In the genomic region with DNA sequence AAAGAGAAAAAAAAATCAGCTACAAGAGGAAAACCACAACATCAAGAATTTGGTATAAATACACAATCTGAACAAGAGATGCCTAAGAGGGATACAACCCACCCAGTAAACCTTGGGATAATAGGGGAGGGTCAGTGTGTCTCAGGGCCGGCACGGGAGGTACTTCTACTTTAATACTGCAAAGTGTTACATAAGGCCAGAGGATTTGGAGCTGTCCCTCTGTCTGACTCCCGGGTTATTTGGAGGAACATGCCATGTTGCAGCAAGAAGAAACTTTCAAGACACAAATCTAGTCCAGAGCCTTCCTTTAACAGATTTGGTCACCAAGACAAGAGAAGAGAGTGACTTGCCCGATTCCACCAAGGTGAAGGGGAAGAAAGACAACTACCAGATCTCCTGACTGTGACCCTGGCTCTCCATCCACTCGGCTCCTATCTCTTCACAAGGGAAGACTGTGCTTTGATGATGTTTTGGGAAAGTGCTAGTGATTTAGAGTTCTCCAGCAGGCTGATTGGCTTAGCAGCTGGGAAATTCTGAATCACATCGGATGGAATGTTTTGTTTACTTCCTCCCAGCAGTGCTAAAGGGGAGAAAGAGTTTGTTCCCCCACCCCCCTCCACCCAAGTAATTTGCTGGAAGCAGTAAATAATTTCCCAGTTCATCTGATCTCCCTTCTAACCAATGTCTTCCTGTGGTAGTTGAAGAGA, we compare ENCODE assay signal across 10 cellular contexts. TPM values are rescaled to one million over a fixed set of nuclear protein-coding genes. Genes with fewer than 3 reads are reported as not detected.
DNase-seq lines count a peak whose midpoint lies in the region; FAIRE-seq and TF ChIP-seq lines count a peak whose summit lies in the region.
"Had no signal": no experiment of that assay in that cellular context is flagged by ENCODE, and none has a peak within 500 bp of the region (broad histone marks: within the 10 kb centered on the region; RNA-seq: fewer than 3 reads in every experiment).

No MANE protein-coding gene starts in this region.

- H3K36me3 Mint-ChIP-seq in HFFc6 (ENCODE audit: low read depth) (peaks cover 45% of the 10 kb centered on the region), type B pancreatic cell (no peaks in the 10 kb centered on the region)

- H3K9me3 ChIP-seq in stomach smooth muscle (ENCODE audit: control insufficient read depth in 2 of 2, low read length in 2 of 2), result no peaks in the 10 kb centered on the region

- H3K4me3 ChIP-seq in cardiac fibroblast (replicated peaks in 1 of 2; ENCODE audit: low read depth in 2 of 2, low read length in 2 of 2) (peak overlapping the region in 1 of 2 donors; percentile 37), stomach smooth muscle (ENCODE audit: low read length in 2 of 2) (peak overlapping the region; percentile 10)

- peak overlapping the region; percentile 42 for H3K27ac ChIP-seq in stomach smooth muscle (ENCODE audit: low read length)
- H3K27ac ChIP-seq: HL-60 had no signal

- no peaks in the 10 kb centered on the region for H3K27me3 ChIP-seq in stomach smooth muscle (ENCODE audit: control insufficient read depth in 1 of 2, insufficient read depth in 2 of 2, low read length in 2 of 2)

- H3K27me3 Mint-ChIP-seq in HFFc6 (ENCODE audit: insufficient read depth) (peaks cover 13% of the 10 kb centered on the region), type B pancreatic cell (no peaks in the 10 kb centered on the region)

- H3K36me3 ChIP-seq in stomach smooth muscle (ENCODE audit: control insufficient read depth in 2 of 2, insufficient read depth in 2 of 2, low read length in 2 of 2), result no peaks in the 10 kb centered on the region

- H3K9me3 Mint-ChIP-seq in HFFc6 (peaks cover 16% of the 10 kb centered on the region), type B pancreatic cell (no peaks in the 10 kb centered on the region)

- no peak for FAIRE-seq in D721Med (lab: Jason Lieb, UNC)

- H3K27ac Mint-ChIP-seq in HFFc6, result peak overlapping the region; percentile 99
- H3K27ac Mint-ChIP-seq in type B pancreatic cell, result no peak overlapping the region

- DNase-seq in HFFc6 (peak; percentile 90), cardiac fibroblast (ENCODE audit: low read depth in 2 of 2) (peak; percentile 93 to 97), islet precursor cell (peak; percentile 86), D721Med (ENCODE audit: insufficient read length, low spot score) (no peak), GDM1 (lab: John Stamatoyannopoulos, UW) (no peak), LoVo (ENCODE audit: low spot score) (no peak), type B pancreatic cell (ENCODE audit: extremely low spot score, unreplicated experiment) (no peak)
- DNase-seq: stimulated activated naive CD4-positive, alpha-beta T cell had no signal

- peaks cover 9% of the 10 kb centered on the region for H3K4me1 ChIP-seq in stomach smooth muscle (ENCODE audit: control insufficient read depth, insufficient read depth, low read length)

- H3K4me1 Mint-ChIP-seq in HFFc6 (ENCODE audit: low read depth), result peaks cover 91% of the 10 kb centered on the region
- no peaks in the 10 kb centered on the region for H3K4me1 Mint-ChIP-seq in type B pancreatic cell (ENCODE audit: unreplicated experiment)

- TF ChIP-seq CTCF in HFFc6 (IDR thresholded peaks at IDR 0.05), result no peak
- TF ChIP-seq CTCF in cardiac fibroblast (IDR thresholded peaks at IDR 0.05; ENCODE audit: low read depth, low read length), result no peak
- TF ChIP-seq CTCF in D721Med (IDR thresholded peaks at IDR 0.05; ENCODE audit: insufficient read depth, missing control alignments), result no peak
- no peak for TF ChIP-seq CTCF in type B pancreatic cell (conservative IDR thresholded peaks at IDR 0.05)

- no peak overlapping the region for H3K9ac ChIP-seq in stomach smooth muscle (ENCODE audit: low read length in 2 of 2)

- H3K4me3 Mint-ChIP-seq in HFFc6 (peak overlapping the region; percentile 89), type B pancreatic cell (no peak overlapping the region)

RNA-seq across cellular contexts. Expression of a gene that starts 29.3 kb away (rescaled TPM):
- 10 to 100 TPM; 53.3 to 72.0 (median 57.9) TPM for total RNA-seq in HFFc6 (2021; fragmentation: NEBNext Ultra II Directional; extraction: Animal tissue kit (Norgen Biotek cat#: 25700))
- total RNA-seq in type B pancreatic cell (ENCODE audit: low replicate concordance), result 2.6 and 3.4 TPM in 2 replicates

Comparison
In these comparisons a context has a peak if more than half of its experiments do, and no peak if none do; other contexts are left out.
1. DNase-seq: peak in HFFc6 (single experiment), cardiac fibroblast (2 of 2) and islet precursor cell (single experiment); none in D721Med (single experiment), GDM1 (single experiment), LoVo (single experiment) and type B pancreatic cell (single experiment).
2. RNA of a gene that starts 29.3 kb away (total RNA-seq): 53.3 to 72.0 TPM in HFFc6; 2.6 to 3.4 TPM in type B pancreatic cell; every median in the first group is over 10 times any median in the second.